ENCODE assay signal across 8 cellular contexts in the genomic region with DNA sequence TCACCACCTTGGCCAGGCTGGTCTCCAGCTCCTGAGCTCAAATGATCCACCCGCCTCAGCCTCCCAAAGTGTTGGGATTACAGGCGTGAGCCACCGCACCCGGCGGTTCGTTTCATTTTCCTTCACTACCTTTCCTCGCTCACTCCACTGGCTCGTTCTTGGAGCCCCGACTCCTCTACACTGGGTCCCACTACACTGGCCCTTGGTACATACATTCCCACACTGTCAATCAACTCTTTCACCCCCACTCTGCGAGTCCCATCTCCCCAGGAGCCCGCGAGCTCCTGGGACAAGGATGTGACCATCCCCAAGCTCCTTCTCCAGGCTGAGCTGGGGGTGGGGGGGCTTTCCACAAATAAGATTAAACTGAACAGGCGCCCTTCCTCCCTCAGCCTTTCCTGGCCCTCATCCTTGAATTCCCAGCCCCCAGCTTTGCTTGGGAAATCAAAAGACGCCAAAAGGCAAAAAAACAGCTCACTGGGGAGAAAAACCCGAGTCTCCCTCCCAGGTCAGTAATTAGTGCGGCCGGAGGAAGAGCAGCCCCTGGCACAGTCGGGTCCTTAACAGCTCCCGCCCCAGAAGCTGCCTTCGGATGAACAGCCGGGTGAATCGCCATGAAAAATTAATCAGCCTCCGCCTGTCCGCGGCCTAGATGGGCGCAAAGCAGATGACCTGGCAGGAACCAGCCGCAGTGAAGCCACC. TPM values are rescaled to one million over a fixed set of nuclear protein-coding genes. Genes with fewer than 3 reads are reported as not detected.
A peak's percentile ranks its signal among the peaks of the same experiment; 100 is the strongest.
DNase-seq lines count a peak whose midpoint lies in the region; ATAC-seq and TF ChIP-seq lines count a peak whose summit lies in the region.

No MANE protein-coding gene starts in this region.

- intact Hi-C loops in sigmoid colon (cut with DNase I): loop anchor here (10.0 kb wide), 1 partner anchor 491 kb away; no protein-coding TSS in a partner anchor
- intact Hi-C loops in posterior vena cava (cut with DNase I): loop anchor here (10.0 kb wide), 2 partner anchors 491 to 1401 kb away; no protein-coding TSS in a partner anchor

- H3K9me3 ChIP-seq in fibroblast of lung (ENCODE audit: control insufficient read depth, insufficient read depth, low read depth, low read length) (no peaks in the 10 kb centered on the region), sigmoid colon (peaks cover 0 to 3% (median 0%) of the 10 kb centered on the region in 4 donors)

- peak overlapping the region; percentile 92 for H3K4me2 ChIP-seq in fibroblast of lung (ENCODE audit: extremely low read depth, insufficient read depth, low read length)

- no peaks in the 10 kb centered on the region for H3K27me3 ChIP-seq in fibroblast of lung (ENCODE audit: control insufficient read depth, insufficient read depth, low read length)
- H3K27me3 ChIP-seq in sigmoid colon: peaks cover 0 to 47% (median 12%) of the 10 kb centered on the region in 3 donors

- H3K4me3 ChIP-seq in fibroblast of lung (replicated peaks in 1 of 4; ENCODE audit: control extremely low read depth in 1 of 4, insufficient read depth in 1 of 4, low read depth in 3 of 4, low read length in 4 of 4): peak overlapping the region in 1 of 4 experiments; percentile 42
- H3K4me3 ChIP-seq in sigmoid colon: peak overlapping the region; percentile 18 to 50 (median 38)

- H3K9ac ChIP-seq in fibroblast of lung (ENCODE audit: insufficient read depth, low read length): no peak overlapping the region

- H3K36me3 ChIP-seq in fibroblast of lung (ENCODE audit: control insufficient read depth, insufficient read depth, low read length) (no peaks in the 10 kb centered on the region), sigmoid colon (no peaks in the 10 kb centered on the region)

- no peak for TF ChIP-seq CTCF in fibroblast of lung (conservative IDR thresholded peaks at IDR 0.05 in 1 of 2, IDR thresholded peaks at IDR 0.05 in 1 of 2; ENCODE audit: low read depth in 1 of 2, low read length in 2 of 2)
- TF ChIP-seq CTCF in sigmoid colon (IDR thresholded peaks at IDR 0.05): no peak

- H4K20me1 ChIP-seq in fibroblast of lung (ENCODE audit: control insufficient read depth, extremely low read depth, insufficient read depth, low read length): no peaks in the 10 kb centered on the region

- DNase-seq in fibroblast of lung (ENCODE audit: low read depth in 2 of 2): no peak
- DNase-seq in sigmoid colon: no peak
- no peak for DNase-seq in activated CD4-positive, CD25-positive, alpha-beta regulatory T cell (lab: John Stamatoyannopoulos, UW)
- DNase-seq in posterior vena cava (ENCODE audit: low spot score): no peak
- DNase-seq in SKM-1 (lab: John Stamatoyannopoulos, UW; ENCODE audit: unreplicated experiment): no peak
- DNase-seq in RKO (ENCODE audit: low spot score): no peak

- H2AFZ ChIP-seq in fibroblast of lung (ENCODE audit: low read length): no peak overlapping the region

- H3K4me1 ChIP-seq in fibroblast of lung (ENCODE audit: control insufficient read depth, extremely low read depth, insufficient read depth, low read length): no peaks in the 10 kb centered on the region
- peaks cover 0 to 14% (median 13%) of the 10 kb centered on the region in 4 donors for H3K4me1 ChIP-seq in sigmoid colon

- ATAC-seq in GM18502 (IDR thresholded peaks at IDR 0.05; ENCODE audit: poor library complexity, unreplicated experiment) (peak; percentile 18), HG03432 (IDR thresholded peaks at IDR 0.05; ENCODE audit: unreplicated experiment) (peak; percentile 10)

- no peak overlapping the region for H3K27ac ChIP-seq in fibroblast of lung (ENCODE audit: insufficient read depth, low read length)
- no peak overlapping the region for H3K27ac ChIP-seq in sigmoid colon

- WGBS in sigmoid colon, 2 donors: 38 to 44% methylated on average over 27 of the region's 27 CpGs

- no peak for TF ChIP-seq POLR2A in sigmoid colon (IDR thresholded peaks at IDR 0.05)

- no peak for TF ChIP-seq EP300 in sigmoid colon (IDR thresholded peaks at IDR 0.05)

- no peaks in the 10 kb centered on the region for H3K79me2 ChIP-seq in fibroblast of lung (ENCODE audit: control insufficient read depth, insufficient read depth, low read length)

RNA-seq across cellular contexts. Expression of gene LY86, which starts 42.8 kb away (rescaled TPM):
- total RNA-seq in fibroblast of lung: not detected in 2 replicates
- not detected in 2 replicates for polyA plus RNA-seq in fibroblast of lung
- polyA plus RNA-seq in fibroblast of lung (2012): not detected in 2 replicates
- polyA minus RNA-seq in fibroblast of lung (ENCODE audit: low replicate concordance): not detected in 2 replicates
- total RNA-seq in sigmoid colon: 1 to 10 TPM; 1.1 to 5.9 (median 3.3) TPM
- polyA plus RNA-seq in sigmoid colon: 10 to 100 TPM in 1 of 3 donors, 1 to 10 TPM in 2; 6.6 to 15.7 (median 9.7) TPM
- total RNA-seq in posterior vena cava: 1 to 10 TPM; 1.5 to 7.4 TPM
